ENCODE assay signal across 11 cellular contexts in the genomic region with DNA sequence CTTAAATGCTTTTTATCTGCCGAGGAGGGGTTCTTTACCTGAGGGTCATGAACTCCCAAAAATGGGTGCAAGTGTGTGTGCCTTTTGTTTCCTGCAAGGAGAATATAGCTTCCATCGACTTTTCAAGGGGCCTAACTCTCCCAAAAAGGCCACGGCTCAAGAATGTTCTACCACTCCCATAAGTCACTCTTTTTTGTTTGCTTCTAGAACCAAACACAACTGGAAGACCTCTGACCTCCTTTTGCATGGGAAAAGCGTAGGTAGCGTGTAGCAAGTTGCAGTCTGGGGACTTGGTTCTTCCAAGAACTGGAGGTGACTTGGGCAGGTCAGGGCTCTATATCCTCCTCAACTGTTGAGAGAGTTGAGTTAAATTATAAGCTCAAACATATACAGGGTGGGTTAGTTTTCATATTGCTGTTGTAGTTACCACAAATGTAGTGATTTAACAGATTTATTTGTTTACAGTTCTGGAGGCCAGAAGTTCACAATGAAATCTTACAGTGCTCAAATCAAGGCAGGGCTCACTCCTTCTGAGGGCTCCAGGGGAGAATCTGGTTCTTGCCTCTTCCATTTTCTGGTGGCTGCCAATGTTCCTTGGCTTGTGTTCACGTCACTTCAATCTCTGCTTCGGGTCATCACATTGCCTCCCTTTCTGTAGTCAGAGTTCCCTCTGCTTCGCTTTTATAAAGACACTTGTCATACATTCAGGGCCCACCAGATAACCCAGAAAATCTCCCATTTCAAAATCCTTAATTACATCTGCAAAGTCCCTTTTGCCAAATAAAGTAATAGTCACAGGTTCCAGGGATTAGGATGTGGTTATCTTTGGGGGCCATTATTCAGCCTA. TPM values are rescaled to one million over a fixed set of nuclear protein-coding genes. Genes with fewer than 3 reads are reported as not detected.
DNase-seq lines count a peak whose midpoint lies in the region; ATAC-seq, FAIRE-seq and TF ChIP-seq lines count a peak whose summit lies in the region.
"Had no signal": no experiment of that assay in that cellular context is flagged by ENCODE, and none has a peak within 500 bp of the region (broad histone marks: within the 10 kb centered on the region; RNA-seq: fewer than 3 reads in every experiment).

No MANE protein-coding gene starts in this region.

- H3K79me1 ChIP-seq in mesenchymal stem cell (replicated peaks; ENCODE audit: low read length, poor library complexity, severe bottlenecking): peaks cover 28% of the 10 kb centered on the region

- no peaks in the 10 kb centered on the region for H4K20me1 ChIP-seq in astrocyte (ENCODE audit: insufficient read depth, low read length)

- ATAC-seq in GM19455 (IDR thresholded peaks at IDR 0.05; ENCODE audit: unreplicated experiment): no peak
- no peak for ATAC-seq in GM18498 (IDR thresholded peaks at IDR 0.05; ENCODE audit: unreplicated experiment)
- ATAC-seq: right cardiac atrium had no signal

- WGBS in mesenchymal stem cell: 63% methylated on average over 8 of the region's 8 CpGs

- H3K9me3 ChIP-seq in AG04450 (ENCODE audit: control insufficient read depth, insufficient read depth, low read length): no peaks in the 10 kb centered on the region
- H3K9me3 ChIP-seq in astrocyte (ENCODE audit: insufficient read depth, low read depth, low read length): no peaks in the 10 kb centered on the region
- H3K9me3 ChIP-seq in mesenchymal stem cell (ENCODE audit: control insufficient read depth, low read length): no peaks in the 10 kb centered on the region

- H2BK5ac ChIP-seq in mesenchymal stem cell (ENCODE audit: low read depth, low read length, poor library complexity, severe bottlenecking): no peak overlapping the region

- H4K91ac ChIP-seq in mesenchymal stem cell (ENCODE audit: low read length): no peak overlapping the region

- H3K27me3 Mint-ChIP-seq in astrocyte (ENCODE audit: low read depth, unreplicated experiment): peaks cover 19% of the 10 kb centered on the region

- H2BK15ac ChIP-seq in mesenchymal stem cell (ENCODE audit: low read depth, poor library complexity, severe bottlenecking): no peak overlapping the region

- H3K4me1 ChIP-seq in astrocyte (ENCODE audit: insufficient read depth, low read length): peaks cover 17% of the 10 kb centered on the region
- H3K4me1 ChIP-seq in mesenchymal stem cell (ENCODE audit: control insufficient read depth, insufficient read depth, low read depth, low read length): peaks cover 15% of the 10 kb centered on the region

- H3K36me3 ChIP-seq in astrocyte (ENCODE audit: insufficient read depth, low read length) (no peaks in the 10 kb centered on the region), mesenchymal stem cell (ENCODE audit: control insufficient read depth in 1 of 2, insufficient read depth in 2 of 2, low read depth in 1 of 2, low read length in 2 of 2) (no peaks in the 10 kb centered on the region)

- H4K8ac ChIP-seq in mesenchymal stem cell (ENCODE audit: low read length): no peak overlapping the region

- H3K9me3 Mint-ChIP-seq in astrocyte (ENCODE audit: unreplicated experiment): no peaks in the 10 kb centered on the region

- H3K9ac ChIP-seq in astrocyte (ENCODE audit: low read length) (peak overlapping the region; percentile 81), mesenchymal stem cell (ENCODE audit: low read length) (peak overlapping the region; percentile 84)

- H3K14ac ChIP-seq in mesenchymal stem cell (ENCODE audit: low read length in 2 of 2): no peak overlapping the region

- no peak overlapping the region for H2BK12ac ChIP-seq in mesenchymal stem cell (ENCODE audit: low read length in 2 of 2)

- H3K4me2 ChIP-seq in astrocyte (ENCODE audit: low read length) (peak overlapping the region; percentile 89), mesenchymal stem cell (ENCODE audit: low read length, poor library complexity, severe bottlenecking) (peak overlapping the region; percentile 8)

- H2AK5ac ChIP-seq in mesenchymal stem cell (ENCODE audit: low read length, severe bottlenecking): no peak overlapping the region

- peaks cover 6% of the 10 kb centered on the region for H3K4me1 Mint-ChIP-seq in astrocyte (ENCODE audit: low read depth, unreplicated experiment)

- no peak overlapping the region for H3K4ac ChIP-seq in mesenchymal stem cell (ENCODE audit: low read depth in 1 of 2, low read length in 2 of 2)

- CTCF ChIA-PET in AG04450 (lab: Charles Lee): interaction anchor here (1.0 to 1.4 kb wide), 2 partner anchors 10 to 69 kb away, joined by 3 read pairs; no protein-coding TSS in a partner anchor

- H3K4me3 ChIP-seq in AG04450 (ENCODE audit: low read depth, low read length) (peak overlapping the region; percentile 83), HL-60 (replicated peaks; ENCODE audit: insufficient read depth, low read length) (peak overlapping the region; percentile 89), astrocyte (ENCODE audit: insufficient read depth, low read depth, low read length) (peak overlapping the region; percentile 78), mesenchymal stem cell (ENCODE audit: insufficient read depth in 1 of 2, low read depth in 1 of 2, low read length in 2 of 2) (peak overlapping the region in 1 of 2 experiments; percentile 90)

- DNase-seq in AG04450 (ENCODE audit: low read depth, low spot score): no peak
- no peak for DNase-seq in HL-60 (ENCODE audit: low read depth in 1 of 2, low spot score in 1 of 2)
- DNase-seq in astrocyte (ENCODE audit: low read depth): no peak
- peak; percentile 26 for DNase-seq in mesenchymal stem cell
- DNase-seq in C1 segment of cervical spinal cord (lab: John Stamatoyannopoulos, UW): no peak
- no peak for DNase-seq in epidermal melanocyte (ENCODE audit: insufficient read length, low spot score)
- DNase-seq: right cardiac atrium had no signal

- H2BK120ac ChIP-seq in mesenchymal stem cell (ENCODE audit: low read depth, low read length): no peak overlapping the region

- no peak overlapping the region for H3K18ac ChIP-seq in mesenchymal stem cell (ENCODE audit: low read depth in 1 of 2, low read length in 2 of 2)

- H3K23ac ChIP-seq in mesenchymal stem cell (ENCODE audit: low read length in 2 of 2): no peak overlapping the region

- no peaks in the 10 kb centered on the region for H3K27me3 ChIP-seq in AG04450 (ENCODE audit: control insufficient read depth, insufficient read depth, low read length)
- no peaks in the 10 kb centered on the region for H3K27me3 ChIP-seq in HL-60 (ENCODE audit: insufficient read depth, poor library complexity, severe bottlenecking)
- no peaks in the 10 kb centered on the region for H3K27me3 ChIP-seq in astrocyte (ENCODE audit: insufficient read depth, low read length)
- no peaks in the 10 kb centered on the region for H3K27me3 ChIP-seq in mesenchymal stem cell (ENCODE audit: control insufficient read depth in 1 of 2, insufficient read depth in 1 of 2, low read length in 2 of 2)

- no peak overlapping the region for H3K27ac Mint-ChIP-seq in astrocyte (ENCODE audit: unreplicated experiment)

- H2AFZ ChIP-seq in astrocyte (ENCODE audit: low read depth, low read length): no peak overlapping the region
- no peak overlapping the region for H2AFZ ChIP-seq in mesenchymal stem cell (ENCODE audit: low read depth, low read length)

- TF ChIP-seq CTCF in AG04450 (IDR thresholded peaks at IDR 0.05; ENCODE audit: low read depth, low read length) (no peak), HL-60 (IDR thresholded peaks at IDR 0.05; ENCODE audit: insufficient read depth, low read length) (no peak), astrocyte (IDR thresholded peaks at IDR 0.05; ENCODE audit: insufficient read depth, low read depth, low read length) (no peak)

- H3K79me2 ChIP-seq in astrocyte (ENCODE audit: insufficient read depth, low read length): peaks cover 34% of the 10 kb centered on the region

- H3K27ac ChIP-seq in AG04450 (ENCODE audit: low read depth, low read length) (no peak overlapping the region), HL-60 (replicated peaks) (no peak overlapping the region; the same call in 1 of the 2 replicates), astrocyte (ENCODE audit: low read depth, low read length) (no peak overlapping the region), mesenchymal stem cell (ENCODE audit: low read length, poor library complexity, severe bottlenecking) (no peak overlapping the region)

- POLR2A ChIA-PET in AG04450 (lab: Yijun Ruan, JAX): no interaction called here

- FAIRE-seq in astrocyte (lab: Jason Lieb, UNC): no peak
- FAIRE-seq: urothelium cell line had no signal

- H3K4me3 Mint-ChIP-seq in astrocyte (ENCODE audit: unreplicated experiment): peak overlapping the region; percentile 94

- peaks cover 2% of the 10 kb centered on the region for H3K36me3 Mint-ChIP-seq in astrocyte (ENCODE audit: low read depth, unreplicated experiment)

RNA-seq across cellular contexts. Expression of a gene that starts 1.4 kb away (rescaled TPM):
- polyA plus RNA-seq in AG04450 (2011; rRNA removed): 12.1 and 16.1 TPM in 2 replicates
- polyA minus RNA-seq in AG04450 (2011; rRNA and poly(A)+ RNA removed): 9.5 and 12.3 TPM in 2 replicates
- total RNA-seq in astrocyte: 13.4 and 20.4 TPM in 2 replicates
- 174 TPM for polyA plus RNA-seq in mesenchymal stem cell (2013, experiment 1 of 2)
- 170 TPM for polyA plus RNA-seq in mesenchymal stem cell (2013, experiment 2 of 2)

RNA-seq across cellular contexts. Expression of a gene that starts 14.8 kb away (rescaled TPM):
- polyA plus RNA-seq in AG04450 (2011; rRNA removed): 43.5 and 67.1 TPM in 2 replicates
- polyA minus RNA-seq in AG04450 (2011; rRNA and poly(A)+ RNA removed): 15.1 and 15.6 TPM in 2 replicates
- total RNA-seq in astrocyte: 69.9 and 70.4 TPM in 2 replicates
- 71.7 TPM for polyA plus RNA-seq in mesenchymal stem cell (2013, experiment 1 of 2)
- polyA plus RNA-seq in mesenchymal stem cell (2013, experiment 2 of 2): 73.0 TPM

RNA-seq across cellular contexts. Expression of a gene that starts 15.1 kb away (rescaled TPM):
- polyA plus RNA-seq in AG04450 (2011; rRNA removed): 51.2 and 64.7 TPM in 2 replicates
- polyA minus RNA-seq in AG04450 (2011; rRNA and poly(A)+ RNA removed): 64.2 and 108 TPM in 2 replicates
- total RNA-seq in astrocyte: 87.0 and 100 TPM in 2 replicates
- polyA plus RNA-seq in mesenchymal stem cell (2013, experiment 1 of 2): 49.4 TPM
- 49.9 TPM for polyA plus RNA-seq in mesenchymal stem cell (2013, experiment 2 of 2)

RNA-seq across cellular contexts. Expression of a gene that starts 36.9 kb away (rescaled TPM):
- 84.7 and 97.7 TPM in 2 replicates for polyA plus RNA-seq in AG04450 (2011; rRNA removed)
- polyA minus RNA-seq in AG04450 (2011; rRNA and poly(A)+ RNA removed): 75.2 and 89.7 TPM in 2 replicates
- 78.6 and 79.1 TPM in 2 replicates for total RNA-seq in astrocyte
- 67.8 TPM for polyA plus RNA-seq in mesenchymal stem cell (2013, experiment 1 of 2)
- polyA plus RNA-seq in mesenchymal stem cell (2013, experiment 2 of 2): 67.2 TPM

RNA-seq across cellular contexts. Expression of a gene that starts 44.6 kb away (rescaled TPM):
- polyA plus RNA-seq in AG04450 (2011; rRNA removed): not detected in 2 replicates
- polyA minus RNA-seq in AG04450 (2011; rRNA and poly(A)+ RNA removed): not detected in 2 replicates
- total RNA-seq in astrocyte: not detected in 2 replicates
- polyA plus RNA-seq in mesenchymal stem cell (2013, experiment 1 of 2): not detected
- polyA plus RNA-seq in mesenchymal stem cell (2013, experiment 2 of 2): not detected
- total RNA-seq: H4, right cardiac atrium had no signal
- polyA plus RNA-seq: right cardiac atrium had no signal
